Comparison of ENCODE assay signal across 9 cellular contexts in the genomic region with DNA sequence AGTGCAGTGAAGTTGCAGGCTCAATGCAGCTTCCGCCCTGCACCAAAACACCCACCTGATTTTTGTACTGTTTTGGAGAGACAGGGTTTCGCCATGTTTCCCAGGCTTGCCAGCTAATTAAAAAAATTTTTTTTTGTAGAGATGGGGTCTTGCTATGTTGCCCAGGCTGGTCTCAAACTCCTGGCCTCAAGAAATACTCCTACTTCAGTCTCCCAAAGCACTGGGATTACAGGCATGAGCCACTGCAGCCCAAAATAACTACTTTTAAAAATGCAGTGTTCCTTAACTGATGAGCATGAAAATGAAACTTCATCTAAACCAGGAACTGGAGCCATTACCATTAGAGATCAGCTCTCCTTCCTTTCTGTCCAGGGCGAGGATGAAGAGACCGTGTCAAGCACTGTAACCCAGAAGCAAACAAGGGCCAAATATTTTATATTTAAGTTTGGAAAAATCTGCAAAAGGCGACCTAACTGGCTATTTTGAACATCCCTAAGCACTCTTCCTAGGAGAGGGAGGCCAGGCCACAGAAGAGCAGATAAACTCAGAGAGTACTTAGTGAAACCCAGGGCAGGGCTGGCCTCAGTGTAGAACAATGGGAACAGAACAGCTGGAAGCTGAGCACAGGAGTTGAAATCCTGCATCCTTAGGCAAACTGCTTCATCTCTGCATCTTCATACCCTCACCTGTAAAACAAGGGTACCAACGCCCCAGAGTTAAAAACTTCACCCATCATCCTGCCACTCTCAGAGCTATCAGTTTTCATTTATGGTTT. TPM values are rescaled to one million over a fixed set of nuclear protein-coding genes. Genes with fewer than 3 reads are reported as not detected.
DNase-seq lines count a peak whose midpoint lies in the region; ATAC-seq and TF ChIP-seq lines count a peak whose summit lies in the region.
"Had no signal": no experiment of that assay in that cellular context is flagged by ENCODE, and none has a peak within 500 bp of the region (broad histone marks: within the 10 kb centered on the region; RNA-seq: fewer than 3 reads in every experiment).

No MANE protein-coding gene starts in this region.

- no peak for TF ChIP-seq RAD21 in liver (IDR thresholded peaks at IDR 0.05)

- H3K4me1 Mint-ChIP-seq in T-cell: peaks cover 81 to 84% (median 81%) of the 10 kb centered on the region in 3 donors
- peaks cover 70% of the 10 kb centered on the region for H3K4me1 Mint-ChIP-seq in activated CD4-positive, alpha-beta T cell treated with anti-CD3 and anti-CD28 coated beads for 36 hours

- CTCF ChIA-PET in HEK293 (lab: Yijun Ruan, JAX): no interaction called here
- CTCF ChIA-PET in T-cell (lab: Charles Lee): interaction anchor here in 1 of 2 donors (0.7 kb wide), 1 partner anchor 636 kb away, joined by 3 read pairs; no protein-coding TSS in a partner anchor
- CTCF ChIA-PET in activated CD4-positive, alpha-beta T cell treated with anti-CD3 and anti-CD28 coated beads for 36 hours (lab: Charles Lee): interaction anchor here (0.5 to 0.6 kb wide), 2 partner anchors 39 to 43 kb away, joined by 3 read pairs; no protein-coding TSS in a partner anchor

- H3K4me3 ChIP-seq in HEK293 (ENCODE audit: low read depth, low read length): no peak overlapping the region
- H3K4me3 ChIP-seq in liver (ENCODE audit: low read depth in 1 of 3, low read length in 3 of 3): no peak overlapping the region

- DNase-seq in T-cell (no peak), substantia nigra (lab: John Stamatoyannopoulos, UW) (no peak), epidermal melanocyte (ENCODE audit: insufficient read length, low spot score) (no peak), HuH-7.5 (ENCODE audit: low spot score) (no peak)
- no peak for DNase-seq in activated CD4-positive, alpha-beta T cell treated with anti-CD3 and anti-CD28 coated beads for 36 hours
- DNase-seq: NCI-H82 had no signal

- no peak overlapping the region for H3K27ac ChIP-seq in HEK293 (ENCODE audit: extremely low read depth, low read depth, low read length)
- peak overlapping the region; percentile 63 to 78 for H3K27ac ChIP-seq in liver (ENCODE audit: low read depth in 1 of 2, low read length in 2 of 2)
- peak overlapping the region; percentile 14 for H3K27ac ChIP-seq in substantia nigra (ENCODE audit: low read depth, low read length, poor library complexity, severe bottlenecking)

- H3K27ac Mint-ChIP-seq in T-cell: peak overlapping the region; percentile 45 to 53
- no peak overlapping the region for H3K27ac Mint-ChIP-seq in activated CD4-positive, alpha-beta T cell treated with anti-CD3 and anti-CD28 coated beads for 36 hours

- H3K9me3 Mint-ChIP-seq in T-cell: no peaks in the 10 kb centered on the region
- no peaks in the 10 kb centered on the region for H3K9me3 Mint-ChIP-seq in activated CD4-positive, alpha-beta T cell treated with anti-CD3 and anti-CD28 coated beads for 36 hours (ENCODE audit: low read depth)

- no peak for TF ChIP-seq CTCF in HEK293 (tag by site-specific recombination; IDR thresholded peaks at IDR 0.05)
- TF ChIP-seq CTCF in liver (IDR thresholded peaks at IDR 0.05; ENCODE audit: low read depth, low read length, missing input control): no peak

- H3K36me3 Mint-ChIP-seq in T-cell: no peaks in the 10 kb centered on the region
- no peaks in the 10 kb centered on the region for H3K36me3 Mint-ChIP-seq in activated CD4-positive, alpha-beta T cell treated with anti-CD3 and anti-CD28 coated beads for 36 hours (ENCODE audit: low read depth)

- H3K9ac ChIP-seq in liver (ENCODE audit: low read depth in 1 of 2, low read length in 2 of 2): no peak overlapping the region

- intact Hi-C loops in activated CD4-positive, alpha-beta T cell treated with anti-CD3 and anti-CD28 coated beads for 36 hours (cut with DNase I, micrococcal nuclease): no loop called here

- POLR2A ChIA-PET in HEK293 (lab: Yijun Ruan, JAX): interaction anchor here (1.0 kb wide), 1 partner anchor 398 kb away, joined by 3 read pairs; no protein-coding TSS in a partner anchor
- POLR2A ChIA-PET in T-cell (lab: Charles Lee): interaction anchor here in 1 of 2 donors (0.8 kb wide), 1 partner anchor 32 kb away, joined by 3 read pairs; no protein-coding TSS in a partner anchor
- POLR2A ChIA-PET in activated CD4-positive, alpha-beta T cell treated with anti-CD3 and anti-CD28 coated beads for 36 hours (lab: Charles Lee): interaction anchor here (0.7 to 1.2 kb wide), 2 partner anchors 19 to 157 kb away, joined by 3 to 4 read pairs; no protein-coding TSS in a partner anchor

- no peaks in the 10 kb centered on the region for H3K9me3 ChIP-seq in HEK293 (ENCODE audit: control insufficient read depth, insufficient read depth, low read depth, low read length)
- H3K9me3 ChIP-seq in liver (ENCODE audit: control insufficient read depth in 4 of 4, low read length in 3 of 4): no peaks in the 10 kb centered on the region

- WGBS in liver: 84% methylated on average over 6 of the region's 6 CpGs

- peak overlapping the region in 1 of 3 donors; percentile 28 for H3K4me3 Mint-ChIP-seq in T-cell
- H3K4me3 Mint-ChIP-seq in activated CD4-positive, alpha-beta T cell treated with anti-CD3 and anti-CD28 coated beads for 36 hours: no peak overlapping the region

- no peaks in the 10 kb centered on the region for H3K27me3 Mint-ChIP-seq in T-cell
- H3K27me3 Mint-ChIP-seq in activated CD4-positive, alpha-beta T cell treated with anti-CD3 and anti-CD28 coated beads for 36 hours: no peaks in the 10 kb centered on the region

- peaks cover 12% of the 10 kb centered on the region for H3K4me1 ChIP-seq in HEK293 (ENCODE audit: control insufficient read depth, insufficient read depth, low read length)
- peaks cover 14 to 52% (median 48%) of the 10 kb centered on the region in 4 donors for H3K4me1 ChIP-seq in liver (ENCODE audit: control insufficient read depth in 4 of 4, insufficient read depth in 4 of 4, low read length in 3 of 4)

- ATAC-seq in T-cell (replicated peaks in 1 of 4): no peak
- ATAC-seq in GM18520 (IDR thresholded peaks at IDR 0.05; ENCODE audit: unreplicated experiment): no peak
- no peak for ATAC-seq in activated CD4-positive, alpha-beta T cell treated with anti-CD3 and anti-CD28 coated beads for 36 hours

- no peaks in the 10 kb centered on the region for H3K27me3 ChIP-seq in liver (ENCODE audit: control insufficient read depth in 4 of 4, insufficient read depth in 4 of 4, low read length in 3 of 4)

- H3K36me3 ChIP-seq in HEK293 (ENCODE audit: control insufficient read depth in 2 of 2, insufficient read depth in 1 of 2, low read length in 2 of 2): no peaks in the 10 kb centered on the region
- no peaks in the 10 kb centered on the region for H3K36me3 ChIP-seq in liver (ENCODE audit: control insufficient read depth in 4 of 4, insufficient read depth in 3 of 4, low read depth in 1 of 4, low read length in 3 of 4)

TF ChIP-seq in HEK293, 187 proteins besides CTCF, POLR2A, EP300 and RAD21:
- TF ChIP-seq ZNF23 (tag by site-specific recombination; IDR thresholded peaks at IDR 0.05; ENCODE audit: borderline replicate concordance): no peak
- peak; percentile 90 for TF ChIP-seq ZNF121 (tag by site-specific recombination; IDR thresholded peaks at IDR 0.05)
- no peak for TF ChIP-seq ZEB2 (tag by site-specific recombination; IDR thresholded peaks at IDR 0.05)
- no peak for TF ChIP-seq ZNF302 (tag by site-specific recombination; IDR thresholded peaks at IDR 0.05; ENCODE audit: low read depth)
- TF ChIP-seq, protein P1, sequence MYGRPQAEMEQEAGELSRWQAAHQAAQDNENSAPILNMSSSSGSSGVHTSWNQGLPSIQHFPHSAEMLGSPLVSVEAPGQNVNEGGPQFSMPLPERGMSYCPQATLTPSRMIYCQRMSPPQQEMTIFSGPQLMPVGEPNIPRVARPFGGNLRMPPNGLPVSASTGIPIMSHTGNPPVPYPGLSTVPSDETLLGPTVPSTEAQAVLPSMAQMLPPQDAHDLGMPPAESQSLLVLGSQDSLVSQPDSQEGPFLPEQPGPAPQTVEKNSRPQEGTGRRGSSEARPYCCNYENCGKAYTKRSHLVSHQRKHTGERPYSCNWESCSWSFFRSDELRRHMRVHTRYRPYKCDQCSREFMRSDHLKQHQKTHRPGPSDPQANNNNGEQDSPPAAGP (tag by site-specific recombination; IDR thresholded peaks at IDR 0.05): no peak
- no peak for TF ChIP-seq ZNF146 (tag by site-specific recombination; IDR thresholded peaks at IDR 0.05)
- no peak for TF ChIP-seq ZNF76 (tag by site-specific recombination; IDR thresholded peaks at IDR 0.05; ENCODE audit: borderline replicate concordance, low read depth)

TF ChIP-seq in liver, 16 proteins besides CTCF, POLR2A, EP300 and RAD21 (continues in another document):
- TF ChIP-seq, protein P2, sequence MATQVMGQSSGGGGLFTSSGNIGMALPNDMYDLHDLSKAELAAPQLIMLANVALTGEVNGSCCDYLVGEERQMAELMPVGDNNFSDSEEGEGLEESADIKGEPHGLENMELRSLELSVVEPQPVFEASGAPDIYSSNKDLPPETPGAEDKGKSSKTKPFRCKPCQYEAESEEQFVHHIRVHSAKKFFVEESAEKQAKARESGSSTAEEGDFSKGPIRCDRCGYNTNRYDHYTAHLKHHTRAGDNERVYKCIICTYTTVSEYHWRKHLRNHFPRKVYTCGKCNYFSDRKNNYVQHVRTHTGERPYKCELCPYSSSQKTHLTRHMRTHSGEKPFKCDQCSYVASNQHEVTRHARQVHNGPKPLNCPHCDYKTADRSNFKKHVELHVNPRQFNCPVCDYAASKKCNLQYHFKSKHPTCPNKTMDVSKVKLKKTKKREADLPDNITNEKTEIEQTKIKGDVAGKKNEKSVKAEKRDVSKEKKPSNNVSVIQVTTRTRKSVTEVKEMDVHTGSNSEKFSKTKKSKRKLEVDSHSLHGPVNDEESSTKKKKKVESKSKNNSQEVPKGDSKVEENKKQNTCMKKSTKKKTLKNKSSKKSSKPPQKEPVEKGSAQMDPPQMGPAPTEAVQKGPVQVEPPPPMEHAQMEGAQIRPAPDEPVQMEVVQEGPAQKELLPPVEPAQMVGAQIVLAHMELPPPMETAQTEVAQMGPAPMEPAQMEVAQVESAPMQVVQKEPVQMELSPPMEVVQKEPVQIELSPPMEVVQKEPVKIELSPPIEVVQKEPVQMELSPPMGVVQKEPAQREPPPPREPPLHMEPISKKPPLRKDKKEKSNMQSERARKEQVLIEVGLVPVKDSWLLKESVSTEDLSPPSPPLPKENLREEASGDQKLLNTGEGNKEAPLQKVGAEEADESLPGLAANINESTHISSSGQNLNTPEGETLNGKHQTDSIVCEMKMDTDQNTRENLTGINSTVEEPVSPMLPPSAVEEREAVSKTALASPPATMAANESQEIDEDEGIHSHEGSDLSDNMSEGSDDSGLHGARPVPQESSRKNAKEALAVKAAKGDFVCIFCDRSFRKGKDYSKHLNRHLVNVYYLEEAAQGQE (IDR thresholded peaks at IDR 0.05): no peak
- TF ChIP-seq TAF1 (conservative IDR thresholded peaks at IDR 0.05) (no peak), FOXA2 (IDR thresholded peaks at IDR 0.05) (no peak), YY1 (IDR thresholded peaks at IDR 0.05) (no peak)

RNA-seq across cellular contexts. Expression of a gene that starts 24.0 kb away (rescaled TPM):
- total RNA-seq in T-cell (100 to 1,000 TPM; 114 to 183 (median 127) TPM), liver (10 to 100 TPM; 25.6 to 25.8 TPM)
- 10 to 100 TPM in 1 of 2 donors, 1 to 10 TPM in 1; 7.0 to 13.3 TPM for polyA plus RNA-seq in liver
- total RNA-seq in activated CD4-positive, alpha-beta T cell treated with anti-CD3 and anti-CD28 coated beads for 36 hours: 10 to 100 TPM; 28.1 to 37.4 TPM
